ENCODE assay signal across 9 cellular contexts in the genomic region with DNA sequence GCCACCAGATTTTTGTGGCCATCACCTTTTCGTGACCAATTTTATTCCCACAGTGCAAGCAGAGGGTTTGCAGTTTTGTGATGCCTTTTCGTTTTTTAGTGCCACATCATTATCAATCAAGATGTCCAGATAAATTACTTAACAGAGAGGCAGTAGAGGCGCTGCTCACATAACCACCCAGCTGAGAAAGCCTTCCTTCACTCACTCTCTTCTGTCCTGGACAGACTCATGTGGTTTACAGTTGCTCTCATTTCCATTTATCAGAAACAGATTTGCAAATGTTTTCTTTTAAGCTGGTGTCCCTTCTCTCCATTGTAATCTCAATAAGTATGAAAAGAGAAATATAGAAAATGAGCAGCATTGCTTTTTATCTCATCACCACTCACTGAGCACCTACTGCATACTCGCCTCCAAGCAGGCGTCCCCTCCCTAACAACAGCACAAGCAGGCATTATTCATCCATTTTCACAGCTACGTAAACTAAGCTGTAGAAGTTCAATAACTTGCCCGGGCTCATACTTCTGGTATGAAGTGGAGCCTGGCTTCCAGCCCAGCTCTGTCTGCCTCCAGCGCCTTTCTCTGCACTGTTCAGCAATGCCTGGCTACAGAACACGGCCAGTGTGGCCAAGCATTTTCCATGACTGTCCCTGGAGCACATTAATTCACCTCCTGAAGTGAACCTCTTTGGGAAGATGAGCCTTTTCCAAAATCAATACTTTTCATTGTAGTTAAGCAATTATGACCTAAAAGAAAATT. TPM values are rescaled to one million over a fixed set of nuclear protein-coding genes. Genes with fewer than 3 reads are reported as not detected.
DNase-seq lines count a peak whose midpoint lies in the region; ATAC-seq and TF ChIP-seq lines count a peak whose summit lies in the region.
"Had no signal": no experiment of that assay in that cellular context is flagged by ENCODE, and none has a peak within 500 bp of the region (broad histone marks: within the 10 kb centered on the region; RNA-seq: fewer than 3 reads in every experiment).

No MANE protein-coding gene starts in this region.

- BruUV-seq in Panc1 (replicated peaks; lab: Mats Ljungman, UMichigan) = no TSS peak

- CTCF ChIA-PET in Panc1 (lab: Charles Lee) = no interaction called here
- CTCF ChIA-PET in activated naive CD4-positive, alpha-beta T cell treated with anti-CD3 and anti-CD28 coated beads for 36 hours (lab: Charles Lee) = interaction anchor here (0.6 to 1.7 kb wide), 4 partner anchors 9 to 209 kb away, joined by 3 to 7 read pairs (median 4); no protein-coding TSS in a partner anchor

- peaks cover 21 to 46% (median 37%) of the 10 kb centered on the region in 4 donors for H3K4me1 Mint-ChIP-seq in naive thymus-derived CD8-positive, alpha-beta T cell
- peaks cover 23% of the 10 kb centered on the region for H3K4me1 Mint-ChIP-seq in stimulated activated naive CD8-positive, alpha-beta T cell treated with anti-CD3 and anti-CD28 coated beads, Interleukin-15, amount 100 ng/mL, for 72 hours
- peaks cover 25% of the 10 kb centered on the region for H3K4me1 Mint-ChIP-seq in activated naive CD4-positive, alpha-beta T cell treated with anti-CD3 and anti-CD28 coated beads for 36 hours (ENCODE audit: low read depth)

- peak overlapping the region in 1 of 10 donors; percentile 30 for H3K27ac Mint-ChIP-seq in naive thymus-derived CD8-positive, alpha-beta T cell
- no peak overlapping the region for H3K27ac Mint-ChIP-seq in stimulated activated naive CD8-positive, alpha-beta T cell treated with anti-CD3 and anti-CD28 coated beads, Interleukin-15, amount 100 ng/mL, for 72 hours
- H3K27ac Mint-ChIP-seq in activated naive CD4-positive, alpha-beta T cell treated with anti-CD3 and anti-CD28 coated beads for 36 hours = no peak overlapping the region

- H3K27ac ChIP-seq in Panc1 (ENCODE audit: low read length) (peak overlapping the region; percentile 57), foreskin keratinocyte (no peak overlapping the region)
- H3K27ac ChIP-seq: SJCRH30 had no signal

- H3K36me3 ChIP-seq in Panc1 (ENCODE audit: control insufficient read depth, insufficient read depth, low read length) = no peaks in the 10 kb centered on the region
- no peaks in the 10 kb centered on the region for H3K36me3 ChIP-seq in HAP-1 (replicated peaks)
- H3K36me3 ChIP-seq: SJCRH30 had no signal

- POLR2A ChIA-PET in Panc1 (lab: Charles Lee) = interaction anchor here (0.7 kb wide), 1 partner anchor 53 kb away, joined by 3 read pairs; no protein-coding TSS in a partner anchor
- POLR2A ChIA-PET in naive thymus-derived CD8-positive, alpha-beta T cell (lab: Charles Lee) = interaction anchor here (2.0 kb wide), 1 partner anchor 30 kb away, joined by 4 read pairs; no protein-coding TSS in a partner anchor

- H3K9me3 ChIP-seq in Panc1 (ENCODE audit: control insufficient read depth, insufficient read depth, low read depth, low read length) = no peaks in the 10 kb centered on the region
- H3K9me3 ChIP-seq in HAP-1 = no peaks in the 10 kb centered on the region
- H3K9me3 ChIP-seq: SJCRH30 had no signal

- in situ Hi-C loops in Caki2 (cut with HindIII; ENCODE audit: low pct_unique_long_range_greater_than_20kb, low sequenced_read_pairs) = no loop called here
- in situ Hi-C loops in Panc1 (cut with HindIII; ENCODE audit: low pct_unique_long_range_greater_than_20kb, low sequenced_read_pairs) = no loop called here
- in situ Hi-C loops in HAP-1 (cut with MboI; ENCODE audit: low sequenced_read_pairs) = no loop called here

- intact Hi-C loops in Panc1 (cut with micrococcal nuclease; ENCODE audit: unreplicated experiment) = no loop called here
- intact Hi-C loops in posterior cingulate gyrus (cut with DNase I) = no loop called here
- intact Hi-C loops in activated naive CD4-positive, alpha-beta T cell treated with anti-CD3 and anti-CD28 coated beads for 36 hours (cut with micrococcal nuclease) = no loop called here

- no peak overlapping the region for H3K4me3 Mint-ChIP-seq in naive thymus-derived CD8-positive, alpha-beta T cell
- H3K4me3 Mint-ChIP-seq in stimulated activated naive CD8-positive, alpha-beta T cell treated with anti-CD3 and anti-CD28 coated beads, Interleukin-15, amount 100 ng/mL, for 72 hours = no peak overlapping the region
- no peak overlapping the region for H3K4me3 Mint-ChIP-seq in activated naive CD4-positive, alpha-beta T cell treated with anti-CD3 and anti-CD28 coated beads for 36 hours

- H3K4me1 ChIP-seq in Panc1 (ENCODE audit: control insufficient read depth, insufficient read depth, low read length) (peaks cover 23% of the 10 kb centered on the region), foreskin keratinocyte (peaks cover 19% of the 10 kb centered on the region), HAP-1 (peaks cover 15% of the 10 kb centered on the region)
- H3K4me1 ChIP-seq: SJCRH30 had no signal

- no peak for TF ChIP-seq CTCF in Panc1 (IDR thresholded peaks at IDR 0.05)
- TF ChIP-seq CTCF in foreskin keratinocyte (conservative IDR thresholded peaks at IDR 0.05) = no peak

- H3K4me3 ChIP-seq in Panc1 (ENCODE audit: low read depth in 2 of 2, low read length in 2 of 2) (no peak overlapping the region; a peak in 1 of 4 replicates), HAP-1 (no peak overlapping the region)
- H3K4me3 ChIP-seq: SJCRH30 had no signal

- no peaks in the 10 kb centered on the region for H3K9me3 Mint-ChIP-seq in naive thymus-derived CD8-positive, alpha-beta T cell
- H3K9me3 Mint-ChIP-seq in stimulated activated naive CD8-positive, alpha-beta T cell treated with anti-CD3 and anti-CD28 coated beads, Interleukin-15, amount 100 ng/mL, for 72 hours = peaks cover 0 to 2% of the 10 kb centered on the region in 2 donors
- no peaks in the 10 kb centered on the region for H3K9me3 Mint-ChIP-seq in activated naive CD4-positive, alpha-beta T cell treated with anti-CD3 and anti-CD28 coated beads for 36 hours

- H3K27me3 Mint-ChIP-seq in naive thymus-derived CD8-positive, alpha-beta T cell = peaks cover 0 to 5% (median 0%) of the 10 kb centered on the region in 5 donors
- H3K27me3 Mint-ChIP-seq in stimulated activated naive CD8-positive, alpha-beta T cell treated with anti-CD3 and anti-CD28 coated beads, Interleukin-15, amount 100 ng/mL, for 72 hours = peaks cover 11% of the 10 kb centered on the region
- peaks cover 2% of the 10 kb centered on the region for H3K27me3 Mint-ChIP-seq in activated naive CD4-positive, alpha-beta T cell treated with anti-CD3 and anti-CD28 coated beads for 36 hours (ENCODE audit: low read depth)

- peak; percentile 3 for DNase-seq in Caki2 (ENCODE audit: low read depth)
- no peak for DNase-seq in Panc1 (ENCODE audit: low read depth, low spot score)
- DNase-seq in foreskin keratinocyte = peak; percentile 69 to 88
- DNase-seq in posterior cingulate gyrus = peak; percentile 31 to 91 (median 56)
- DNase-seq in naive thymus-derived CD8-positive, alpha-beta T cell = no peak
- no peak for DNase-seq in stimulated activated naive CD8-positive, alpha-beta T cell treated with anti-CD3 and anti-CD28 coated beads, Interleukin-15, amount 100 ng/mL, for 72 hours
- no peak for DNase-seq in HAP-1 (ENCODE audit: low spot score in 2 of 2)
- no peak for DNase-seq in activated naive CD4-positive, alpha-beta T cell treated with anti-CD3 and anti-CD28 coated beads for 36 hours

- H3K36me3 Mint-ChIP-seq in naive thymus-derived CD8-positive, alpha-beta T cell = peaks cover 0 to 2% (median 0%) of the 10 kb centered on the region in 3 donors
- H3K36me3 Mint-ChIP-seq in activated naive CD4-positive, alpha-beta T cell treated with anti-CD3 and anti-CD28 coated beads for 36 hours (ENCODE audit: low read depth) = no peaks in the 10 kb centered on the region

- ATAC-seq in Panc1 (peak; percentile 92), foreskin keratinocyte (peak; percentile 86)
- no peak for ATAC-seq in naive thymus-derived CD8-positive, alpha-beta T cell
- no peak for ATAC-seq in stimulated activated naive CD8-positive, alpha-beta T cell treated with anti-CD3 and anti-CD28 coated beads, Interleukin-15, amount 100 ng/mL, for 72 hours

- H3K27me3 ChIP-seq in Panc1 (ENCODE audit: control insufficient read depth, insufficient read depth, low read length) = no peaks in the 10 kb centered on the region
- H3K27me3 ChIP-seq in foreskin keratinocyte = no peaks in the 10 kb centered on the region
- H3K27me3 ChIP-seq in HAP-1 (ENCODE audit: low read depth) = no peaks in the 10 kb centered on the region
- H3K27me3 ChIP-seq: SJCRH30 had no signal

RNA-seq across cellular contexts. Expression of gene KATNAL1, which starts 34.6 kb away (rescaled TPM):
- 15.1 and 15.8 TPM in 2 replicates for total RNA-seq in Caki2 (2014; rRNA removed; shearing (Covaris generic); ENCODE audit: low replicate concordance)
- 34.3 TPM for total RNA-seq in Panc1 (2021; ENCODE audit: unreplicated experiment)
- polyA plus RNA-seq in Panc1 (2012; ENCODE audit: insufficient read length) = 10.7 TPM
- total RNA-seq in foreskin keratinocyte = 16.2 and 17.7 TPM in 2 replicates
- polyA plus RNA-seq in foreskin keratinocyte = 3.7 and 4.1 TPM in 2 replicates
- 1 to 10 TPM; 1.5 to 1.7 TPM for total RNA-seq in naive thymus-derived CD8-positive, alpha-beta T cell
- polyA plus RNA-seq in naive thymus-derived CD8-positive, alpha-beta T cell = under 1 TPM; 0.25 to 0.95 (median 0.61) TPM
- total RNA-seq in activated naive CD4-positive, alpha-beta T cell treated with anti-CD3 and anti-CD28 coated beads for 36 hours = 1 to 10 TPM; 8.0 to 8.3 TPM

Comparison
In these comparisons a context has a peak if more than half of its experiments do, and no peak if none do; other contexts are left out.
1. DNase-seq: peak in Caki2 (single experiment), foreskin keratinocyte (2 of 2) and posterior cingulate gyrus (10 of 10); none in Panc1 (single experiment), naive thymus-derived CD8-positive, alpha-beta T cell (0 of 10), stimulated activated naive CD8-positive, alpha-beta T cell treated with anti-CD3 and anti-CD28 coated beads, Interleukin-15, amount 100 ng/mL, for 72 hours (0 of 2), HAP-1 (0 of 2) and activated naive CD4-positive, alpha-beta T cell treated with anti-CD3 and anti-CD28 coated beads for 36 hours (single experiment).
2. ATAC-seq: peak in Panc1 (single experiment) and foreskin keratinocyte (single experiment); none in naive thymus-derived CD8-positive, alpha-beta T cell (0 of 2) and stimulated activated naive CD8-positive, alpha-beta T cell treated with anti-CD3 and anti-CD28 coated beads, Interleukin-15, amount 100 ng/mL, for 72 hours (single experiment).